ENCODE assay signal across 18 cellular contexts in the genomic region with DNA sequence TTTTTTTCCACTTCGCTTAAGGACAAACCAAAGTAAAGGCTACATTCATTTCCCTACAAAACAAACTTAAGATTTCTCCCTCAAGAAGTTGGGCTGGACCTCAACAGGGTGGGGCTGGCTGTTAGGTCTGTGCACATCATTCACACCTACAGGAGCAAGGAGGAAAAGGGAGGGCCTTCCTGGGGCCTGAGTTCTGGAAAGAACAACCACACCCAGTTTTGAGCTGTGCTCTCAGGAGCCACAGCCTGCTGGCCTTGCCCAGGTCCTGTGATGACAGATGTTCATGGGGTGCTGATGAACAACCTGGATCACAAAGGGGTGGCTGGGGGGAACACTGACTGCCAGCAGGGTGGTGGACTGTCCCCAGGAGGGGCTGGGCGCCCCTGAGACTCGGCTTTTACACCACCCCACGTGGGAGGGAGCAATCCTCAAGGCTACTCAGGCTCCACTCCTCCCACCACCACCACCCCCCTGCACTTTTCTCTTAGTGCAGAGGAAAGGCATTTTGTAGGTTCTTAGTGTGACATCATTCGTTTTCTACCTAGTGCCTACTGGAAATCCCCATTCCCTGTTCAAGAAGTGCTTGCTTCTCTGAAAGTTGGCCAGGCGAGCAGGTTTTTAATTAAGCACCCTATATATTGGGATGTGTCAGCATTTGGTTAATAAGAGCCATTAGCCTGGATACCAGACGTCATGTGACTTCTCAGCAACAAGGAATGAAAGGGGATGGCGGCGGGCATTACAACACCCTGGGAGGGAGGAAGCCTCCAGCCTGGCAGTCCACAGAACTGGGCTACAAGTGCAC. TPM values are rescaled to one million over a fixed set of nuclear protein-coding genes. Genes with fewer than 3 reads are reported as not detected.
DNase-seq lines count a peak whose midpoint lies in the region; ATAC-seq, FAIRE-seq and TF ChIP-seq lines count a peak whose summit lies in the region.
"Had no signal": no experiment of that assay in that cellular context is flagged by ENCODE, and none has a peak within 500 bp of the region (broad histone marks: within the 10 kb centered on the region; RNA-seq: fewer than 3 reads in every experiment).

No MANE protein-coding gene starts in this region.

- H2BK15ac ChIP-seq in H9 (ENCODE audit: low read depth, low read length), result no peak overlapping the region

- H3K36me3 Mint-ChIP-seq in H9 (ENCODE audit: insufficient read depth in 1 of 3, low read depth in 3 of 3), result peaks cover 27 to 83% (median 61%) of the 10 kb centered on the region in 3 experiments
- peaks cover 40% of the 10 kb centered on the region for H3K36me3 Mint-ChIP-seq in activated T-helper 1 cell treated with anti-CD3 and anti-CD28 coated beads, Interleukin-12 subunit alpha, Interleukin-12 subunit beta, Interleukin-2, Interleukin-4 antibody, amounts not matched to agents 30 ng/mL and 10 ng/mL and 1 ng/mL, durations not matched to agents 14 hours and 24 hours and 36 hours (ENCODE audit: low read depth)

- no peak overlapping the region for H2BK5ac ChIP-seq in H9 (ENCODE audit: insufficient read length, low read length)

- peaks cover 0 to 10% of the 10 kb centered on the region in 2 experiments; a peak in 2 of 4 replicates for H3K4me1 Mint-ChIP-seq in H9
- H3K4me1 Mint-ChIP-seq in activated T-helper 1 cell treated with anti-CD3 and anti-CD28 coated beads, Interleukin-12 subunit alpha, Interleukin-12 subunit beta, Interleukin-2, Interleukin-4 antibody, amounts not matched to agents 30 ng/mL and 10 ng/mL and 1 ng/mL, durations not matched to agents 14 hours and 24 hours and 36 hours (ENCODE audit: low read depth), result peaks cover 48% of the 10 kb centered on the region

- no CpG with 5 or more reads among the region's 9 CpGs for WGBS in H9 (ENCODE audit: extremely low coverage, insufficient read length, low lambda C conversion rate)
- WGBS in GM23248 (ENCODE audit: low coverage in 1 of 2, low lambda C conversion rate in 2 of 2, missing lambda C conversion rate in 2 of 2), 2 experiments, result 91 to 92% methylated on average over 9 of the region's 9 CpGs

- H3K27ac Mint-ChIP-seq in H9, result peak overlapping the region in 2 of 3 experiments; percentile 53 to 74; a peak in 3 of 7 replicates
- peak overlapping the region; percentile 77 for H3K27ac Mint-ChIP-seq in activated T-helper 1 cell treated with anti-CD3 and anti-CD28 coated beads, Interleukin-12 subunit alpha, Interleukin-12 subunit beta, Interleukin-2, Interleukin-4 antibody, amounts not matched to agents 30 ng/mL and 10 ng/mL and 1 ng/mL, durations not matched to agents 14 hours and 24 hours and 36 hours
- H3K27ac Mint-ChIP-seq: activated B cell treated with CpG ODN at 0.5 μM for 24 hours had no signal

- no peak overlapping the region for H3T11ph ChIP-seq in H9 (ENCODE audit: low read length)

- no peak for FAIRE-seq in RCC 7860 (lab: Jason Lieb, UNC)

- no peaks in the 10 kb centered on the region for H3K9me2 ChIP-seq in GM23248 (ENCODE audit: insufficient read depth)

- no peak overlapping the region for H3K23ac ChIP-seq in H9 (ENCODE audit: insufficient read length, low read depth, low read length)

- no peak overlapping the region for H2AFZ ChIP-seq in H9 (ENCODE audit: low read length)
- no peak overlapping the region for H2AFZ ChIP-seq in GM23248

- H3K23me2 ChIP-seq in H9 (ENCODE audit: insufficient read length, low read depth, low read length, poor library complexity, severe bottlenecking), result no peaks in the 10 kb centered on the region

- peaks cover 24% of the 10 kb centered on the region for H3K36me3 ChIP-seq in GM23248 (ENCODE audit: low read depth)

- H3K9ac ChIP-seq in H9 (ENCODE audit: extremely low read depth, insufficient read length, low read length), result no peak overlapping the region
- H3K9ac ChIP-seq in GM23248, result no peak overlapping the region

- no peak overlapping the region for H3K4ac ChIP-seq in H9 (ENCODE audit: low read depth, low read length)

- H3K27ac ChIP-seq in H9 (ENCODE audit: insufficient read length, low read depth, low read length) (no peak overlapping the region), skin epidermis (peak overlapping the region in 19 of 21 experiments; percentile 0 to 84 (median 62)), GM23248 (no peak overlapping the region)
- H3K27ac ChIP-seq: heart right ventricle, prostate gland had no signal

- no peak overlapping the region for H2AK5ac ChIP-seq in H9 (ENCODE audit: insufficient read length, low read length)

- H3K4me1 ChIP-seq in H9 (ENCODE audit: insufficient read depth, low read length) (no peaks in the 10 kb centered on the region), GM23248 (ENCODE audit: insufficient read depth) (no peaks in the 10 kb centered on the region)
- H3K4me1 ChIP-seq: HAP-1, prostate gland had no signal

- H3K4me3 Mint-ChIP-seq in H9, result no peak overlapping the region
- no peak overlapping the region for H3K4me3 Mint-ChIP-seq in activated T-helper 1 cell treated with anti-CD3 and anti-CD28 coated beads, Interleukin-12 subunit alpha, Interleukin-12 subunit beta, Interleukin-2, Interleukin-4 antibody, amounts not matched to agents 30 ng/mL and 10 ng/mL and 1 ng/mL, durations not matched to agents 14 hours and 24 hours and 36 hours
- H3K4me3 Mint-ChIP-seq: activated B cell treated with CpG ODN at 0.5 μM for 24 hours had no signal

- H2BK20ac ChIP-seq in H9 (ENCODE audit: low read depth, low read length, poor library complexity, severe bottlenecking), result no peak overlapping the region

- H3K4me2 ChIP-seq in H9 (ENCODE audit: insufficient read depth, insufficient read length, low read length), result no peak overlapping the region
- no peak overlapping the region for H3K4me2 ChIP-seq in GM23248 (ENCODE audit: unreplicated experiment)

- no peaks in the 10 kb centered on the region; the same call in 1 of the 2 replicates for H3K27me3 Mint-ChIP-seq in H9 (ENCODE audit: low read depth)
- no peaks in the 10 kb centered on the region for H3K27me3 Mint-ChIP-seq in activated T-helper 1 cell treated with anti-CD3 and anti-CD28 coated beads, Interleukin-12 subunit alpha, Interleukin-12 subunit beta, Interleukin-2, Interleukin-4 antibody, amounts not matched to agents 30 ng/mL and 10 ng/mL and 1 ng/mL, durations not matched to agents 14 hours and 24 hours and 36 hours (ENCODE audit: insufficient read depth)
- H3K27me3 Mint-ChIP-seq: activated B cell treated with CpG ODN at 0.5 μM for 24 hours had no signal

- in situ Hi-C loops in GM23248 (cut with MboI), result no loop called here

- H4K20me1 ChIP-seq in H9 (ENCODE audit: control insufficient read depth, insufficient read depth, insufficient read length) (no peaks in the 10 kb centered on the region), GM23248 (ENCODE audit: insufficient read depth) (no peaks in the 10 kb centered on the region)

- H3K27me3 ChIP-seq in H9 (ENCODE audit: insufficient read depth, low read length) (no peaks in the 10 kb centered on the region), GM23248 (replicated peaks; ENCODE audit: insufficient read depth) (no peaks in the 10 kb centered on the region)
- H3K27me3 ChIP-seq: heart right ventricle had no signal

- intact Hi-C loops in activated T-helper 1 cell treated with anti-CD3 and anti-CD28 coated beads, Interleukin-12 subunit alpha, Interleukin-12 subunit beta, Interleukin-2, Interleukin-4 antibody, amounts not matched to agents 30 ng/mL and 10 ng/mL and 1 ng/mL, durations not matched to agents 14 hours and 24 hours and 36 hours (cut with micrococcal nuclease), result no loop called here

- H3F3A ChIP-seq in GM23248 (ENCODE audit: insufficient read depth), result peaks cover 22% of the 10 kb centered on the region; the same call in 1 of the 2 replicates

- no peak for TF ChIP-seq CTCF in H9 (conservative IDR thresholded peaks at IDR 0.05)

- ATAC-seq in GM19452 (IDR thresholded peaks at IDR 0.05; ENCODE audit: unreplicated experiment), result no peak

- no peak overlapping the region for H3K56ac ChIP-seq in H9 (ENCODE audit: insufficient read length, low read depth, low read length)

- H4K5ac ChIP-seq in H9 (ENCODE audit: insufficient read length, low read depth, low read length), result no peak overlapping the region

- H3K4me3 ChIP-seq in skin epidermis (no peak overlapping the region), GM23248 (no peak overlapping the region)
- H3K4me3 ChIP-seq: HAP-1, heart right ventricle, prostate gland had no signal

- DNase-seq in H9, result no peak
- DNase-seq in activated T-helper 1 cell treated with anti-CD3 and anti-CD28 coated beads, Interleukin-12 subunit alpha, Interleukin-12 subunit beta, Interleukin-2, Interleukin-4 antibody, amounts not matched to agents 30 ng/mL and 10 ng/mL and 1 ng/mL, durations not matched to agents 14 hours and 24 hours and 36 hours (ENCODE audit: low spot score), result no peak
- peak; percentile 46 for DNase-seq in iris pigment epithelial cell (ENCODE audit: low read depth)
- DNase-seq in GM23248, result no peak
- DNase-seq in RCC 7860 (ENCODE audit: low spot score), result no peak
- DNase-seq: activated B cell treated with CpG ODN at 0.5 μM for 24 hours, DMS79, erythroblast, heart right ventricle, Karpas-422, left cardiac atrium, NCI-H1436, NCI-H510A, SW 1271 had no signal

- H3K14ac ChIP-seq in H9 (ENCODE audit: insufficient read depth, low read length), result no peak overlapping the region

- H3K9me3 Mint-ChIP-seq in H9, result no peaks in the 10 kb centered on the region
- H3K9me3 Mint-ChIP-seq in activated T-helper 1 cell treated with anti-CD3 and anti-CD28 coated beads, Interleukin-12 subunit alpha, Interleukin-12 subunit beta, Interleukin-2, Interleukin-4 antibody, amounts not matched to agents 30 ng/mL and 10 ng/mL and 1 ng/mL, durations not matched to agents 14 hours and 24 hours and 36 hours, result no peaks in the 10 kb centered on the region
- H3K9me3 Mint-ChIP-seq: activated B cell treated with CpG ODN at 0.5 μM for 24 hours had no signal

- H3K79me2 ChIP-seq in H9 (ENCODE audit: insufficient read depth, low read length) (no peaks in the 10 kb centered on the region), GM23248 (ENCODE audit: insufficient read depth) (no peaks in the 10 kb centered on the region)

- no peaks in the 10 kb centered on the region for H3K9me3 ChIP-seq in H9 (ENCODE audit: control insufficient read depth, low read depth, low read length)
- no peaks in the 10 kb centered on the region for H3K9me3 ChIP-seq in GM23248 (ENCODE audit: low read depth)
- H3K9me3 ChIP-seq: HAP-1, heart right ventricle, prostate gland had no signal

- H2BK12ac ChIP-seq in H9 (ENCODE audit: insufficient read length, low read depth, low read length), result no peak overlapping the region

- H2BK120ac ChIP-seq in H9 (ENCODE audit: low read depth, low read length, poor library complexity, severe bottlenecking), result no peak overlapping the region

- no peak overlapping the region for H3K18ac ChIP-seq in H9 (ENCODE audit: insufficient read length, low read depth, low read length)

- H4K91ac ChIP-seq in H9 (ENCODE audit: insufficient read length, low read depth, low read length), result no peak overlapping the region

- H4K8ac ChIP-seq in H9 (replicated peaks; ENCODE audit: insufficient read length, low read depth, low read length), result no peak overlapping the region

- no peaks in the 10 kb centered on the region for H3K79me1 ChIP-seq in H9 (ENCODE audit: insufficient read depth, low read depth, low read length, poor library complexity, severe bottlenecking)

RNA-seq across cellular contexts. Expression of gene CCNB2, which starts 35.7 kb away (rescaled TPM):
- total RNA-seq in H9 (2021), result 119 and 122 TPM in 2 replicates
- total RNA-seq in activated T-helper 1 cell treated with anti-CD3 and anti-CD28 coated beads, Interleukin-12 subunit alpha, Interleukin-12 subunit beta, Interleukin-2, Interleukin-4 antibody, amounts not matched to agents 30 ng/mL and 10 ng/mL and 1 ng/mL, durations not matched to agents 14 hours and 24 hours and 36 hours, result 36.6 and 38.2 TPM in 2 replicates
- 23.2 and 23.3 TPM in 2 replicates for total RNA-seq in GM23248 (2014; rRNA removed; shearing (Covaris generic))
- polyA plus RNA-seq in GM23248 (2016; fragmentation: Nextera tagmentation; extraction: Ambion mirVana), result 33.9 and 34.1 TPM in 2 replicates

Comparison
In these comparisons a context has a peak if more than half of its experiments do, and no peak if none do; other contexts are left out.
1. H3K27ac ChIP-seq: peak in skin epidermis (19 of 21); none in H9 (single experiment) and GM23248 (single experiment).